8 cellular contexts compared by ENCODE assay signal in genomic region chr19:41219924-41220567, GRCh38. TPM values are rescaled to one million over a fixed set of nuclear protein-coding genes. Genes with fewer than 3 reads are reported as not detected.
DNase-seq lines count a peak whose midpoint lies in the region; ATAC-seq, FAIRE-seq and TF ChIP-seq lines count a peak whose summit lies in the region.

No MANE protein-coding gene starts in this region.

- FAIRE-seq in HTR-8/SVneo (lab: Jason Lieb, UNC) = no peak

- peaks cover 0 to 3% of the 10 kb centered on the region in 2 donors for H3K4me1 ChIP-seq in breast epithelium
- H3K4me1 ChIP-seq in subcutaneous abdominal adipose tissue (ENCODE audit: control insufficient read depth in 5 of 5, insufficient read depth in 5 of 5, low read length in 5 of 5) = peaks cover 0 to 67% (median 38%) of the 10 kb centered on the region in 5 donors

- intact Hi-C loops in breast epithelium (cut with DNase I; ENCODE audit: low total_unique reads) = no loop called here

- H3K27ac ChIP-seq in breast epithelium = peak overlapping the region; percentile 85 to 98
- H3K27ac ChIP-seq in subcutaneous abdominal adipose tissue (ENCODE audit: low read depth, low read length) = peak overlapping the region; percentile 86

- no peaks in the 10 kb centered on the region for H3K9me3 ChIP-seq in breast epithelium
- no peaks in the 10 kb centered on the region for H3K9me3 ChIP-seq in subcutaneous abdominal adipose tissue (ENCODE audit: control insufficient read depth in 5 of 5, low read length in 5 of 5)

- ATAC-seq in HG02798 (IDR thresholded peaks at IDR 0.05; ENCODE audit: poor library complexity, unreplicated experiment) = no peak
- no peak for ATAC-seq in HG03460 (IDR thresholded peaks at IDR 0.05; ENCODE audit: unreplicated experiment)

- H3K4me3 ChIP-seq in breast epithelium = peak overlapping the region; percentile 67 to 86 (median 84)
- peak overlapping the region; percentile 65 to 77 (median 72) for H3K4me3 ChIP-seq in subcutaneous abdominal adipose tissue (ENCODE audit: low read depth in 1 of 5, low read length in 5 of 5)

- peak overlapping the region in 4 of 5 donors; percentile 62 to 89 (median 72) for H3K9ac ChIP-seq in subcutaneous abdominal adipose tissue (ENCODE audit: low read length in 5 of 5)

- H3K27me3 ChIP-seq in breast epithelium = no peaks in the 10 kb centered on the region
- H3K27me3 ChIP-seq in subcutaneous abdominal adipose tissue (ENCODE audit: control insufficient read depth in 5 of 5, insufficient read depth in 4 of 5, low read length in 5 of 5) = no peaks in the 10 kb centered on the region

- TF ChIP-seq POLR2A in breast epithelium (IDR thresholded peaks at IDR 0.05) = no peak

- no peak for TF ChIP-seq CTCF in breast epithelium (IDR thresholded peaks at IDR 0.05)

- DNase-seq in HTR-8/SVneo (ENCODE audit: insufficient read length, low spot score) (peak; percentile 39), breast epithelium (ENCODE audit: low spot score in 2 of 2) (no peak), iris pigment epithelial cell (ENCODE audit: low read depth) (peak; percentile 61), NCI-H69 (lab: John Stamatoyannopoulos, UW) (no peak), NCI-H748 (lab: John Stamatoyannopoulos, UW; ENCODE audit: unreplicated experiment) (no peak)

- H3K36me3 ChIP-seq in breast epithelium (no peaks in the 10 kb centered on the region), subcutaneous abdominal adipose tissue (ENCODE audit: control insufficient read depth in 5 of 5, insufficient read depth in 5 of 5, low read length in 5 of 5) (peaks cover 0 to 21% (median 5%) of the 10 kb centered on the region in 5 donors)

RNA-seq across cellular contexts. Expression of gene AXL, which starts 1.0 kb away (rescaled TPM):
- 10 to 100 TPM; 29.0 to 89.8 (median 36.4) TPM for total RNA-seq in breast epithelium

RNA-seq across cellular contexts. Expression of gene CYP2S1, which starts 27.0 kb away (rescaled TPM):
- total RNA-seq in breast epithelium = 1 to 10 TPM in 2 of 3 donors, under 1 TPM in 1; 0.80 to 2.0 (median 2.0) TPM

RNA-seq across cellular contexts. Expression of gene HNRNPUL1, which starts 44.1 kb away (rescaled TPM):
- 100 to 1,000 TPM; 116 to 146 (median 125) TPM for total RNA-seq in breast epithelium

Comparison
In these comparisons a context has a peak if more than half of its experiments do, and no peak if none do; other contexts are left out.
1. DNase-seq: peak in HTR-8/SVneo (single experiment) and iris pigment epithelial cell (single experiment); none in breast epithelium (0 of 2), NCI-H69 (single experiment) and NCI-H748 (single experiment).